9 cellular contexts compared by ENCODE assay signal in the genomic region with DNA sequence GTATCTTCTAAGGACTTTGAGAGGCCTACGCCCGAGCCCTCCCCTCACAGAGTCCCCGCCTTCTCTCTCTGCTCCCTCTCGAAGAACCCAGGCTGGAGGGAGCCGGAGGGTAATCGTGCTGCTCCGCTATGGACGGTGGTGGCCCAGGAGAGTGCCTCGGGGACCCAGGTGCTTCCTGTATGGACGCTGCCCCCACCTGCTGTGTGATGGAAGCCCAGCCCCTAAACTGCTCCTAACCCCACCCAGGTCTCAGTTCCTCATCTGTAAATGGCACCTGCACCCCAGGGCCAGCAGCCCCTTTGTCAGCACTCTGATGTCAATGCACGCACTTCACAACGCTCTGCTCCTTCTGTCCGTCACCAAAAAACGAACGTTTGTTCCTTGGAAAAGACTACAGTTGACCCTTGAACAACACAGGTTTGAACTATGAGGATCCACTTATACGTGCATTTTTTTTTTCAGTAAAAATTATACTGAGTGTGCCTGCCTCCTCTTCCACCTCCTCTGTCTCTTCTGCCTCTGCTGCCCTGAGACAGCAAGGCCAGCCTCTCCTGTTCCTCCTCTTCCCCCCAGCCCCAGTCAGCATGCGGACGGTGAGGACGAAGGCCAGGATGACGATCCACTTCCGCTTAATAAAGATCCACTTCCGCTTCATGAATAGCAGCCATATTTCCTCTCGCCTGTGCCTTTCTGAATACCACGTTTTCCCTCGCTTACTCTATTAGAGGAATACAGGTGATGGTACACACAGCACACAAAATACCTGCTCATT.
A peak's percentile ranks its signal among the peaks of the same experiment; 100 is the strongest.
DNase-seq lines count a peak whose midpoint lies in the region; ATAC-seq and TF ChIP-seq lines count a peak whose summit lies in the region.
"Had no signal": no experiment of that assay in that cellular context is flagged by ENCODE, and none has a peak within 500 bp of the region (broad histone marks: within the 10 kb centered on the region; RNA-seq: fewer than 3 reads in every experiment).

No MANE protein-coding gene starts in this region.

- peak; percentile 30 for DNase-seq in Right ventricle myocardium superior
- DNase-seq in heart right ventricle, result no peak
- DNase-seq in MM.1S, result peak; percentile 77
- peak; percentile 45 for DNase-seq in stomach
- no peak for DNase-seq in UCSD-AML1 (lab: John Stamatoyannopoulos, UW; ENCODE audit: unreplicated experiment)
- DNase-seq in activated naive CD4-positive, alpha-beta T cell (lab: John Stamatoyannopoulos, UW), result no peak
- DNase-seq: PC-3 had no signal

- H3K4me3 ChIP-seq in heart right ventricle (no peak overlapping the region), MM.1S (ENCODE audit: low read length) (peak overlapping the region; percentile 41; the same call in 1 of the 2 replicates), stomach (no peak overlapping the region)

- TF ChIP-seq CTCF in heart right ventricle (IDR thresholded peaks at IDR 0.05) (no peak), MM.1S (IDR thresholded peaks at IDR 0.05; ENCODE audit: low read length) (no peak), stomach (IDR thresholded peaks at IDR 0.05) (no peak)

- H3K36me3 ChIP-seq in heart right ventricle (peaks cover 0 to 81% (median 8%) of the 10 kb centered on the region in 9 donors), MM.1S (replicated peaks; ENCODE audit: insufficient read depth, low read length) (no peaks in the 10 kb centered on the region), stomach (peaks cover 25 to 92% (median 80%) of the 10 kb centered on the region in 4 donors)

- no peaks in the 10 kb centered on the region for H4K20me1 ChIP-seq in MM.1S (ENCODE audit: insufficient read depth, low read length)

- ATAC-seq in Right ventricle myocardium superior (ENCODE audit: poor library complexity) (no peak), heart right ventricle (no peak), HG02588 (IDR thresholded peaks at IDR 0.05; ENCODE audit: unreplicated experiment) (peak; percentile 84), SK-N-SH treated with all-trans-retinoic acid at 6 μM for 48 hours (no peak)
- ATAC-seq: PC-3 had no signal

- peaks cover 15% of the 10 kb centered on the region for H3F3A ChIP-seq in MM.1S (ENCODE audit: insufficient read depth, low read length)

- intact Hi-C loops in Right ventricle myocardium superior (cut with DNase I), result no loop called here
- intact Hi-C loops in heart right ventricle (cut with DNase I), result loop anchor here in 1 of 10 donors (10.0 kb wide), 1 partner anchor 85 kb away; no protein-coding TSS in a partner anchor
- intact Hi-C loops in stomach (cut with DNase I; ENCODE audit: low total_unique reads), result no loop called here

- H3K4me1 ChIP-seq in heart right ventricle (no peaks in the 10 kb centered on the region), MM.1S (ENCODE audit: low read length) (peaks cover 16% of the 10 kb centered on the region), stomach (no peaks in the 10 kb centered on the region)

- H3K9me2 ChIP-seq in MM.1S (replicated peaks; ENCODE audit: insufficient read depth, low read length), result no peaks in the 10 kb centered on the region

- TF ChIP-seq POLR2A in stomach (IDR thresholded peaks at IDR 0.05), result no peak

- H3K27ac ChIP-seq in heart right ventricle, result no peak overlapping the region
- H3K27ac ChIP-seq in MM.1S (ENCODE audit: low read length), result peak overlapping the region; percentile 99
- no peak overlapping the region for H3K27ac ChIP-seq in stomach

- peak overlapping the region; percentile 54; the same call in 1 of the 2 replicates for H3K4me2 ChIP-seq in MM.1S (ENCODE audit: low read depth, low read length)

- no peaks in the 10 kb centered on the region for H3K79me2 ChIP-seq in MM.1S (ENCODE audit: low read length)

- no peaks in the 10 kb centered on the region for H3K27me3 ChIP-seq in heart right ventricle
- H3K27me3 ChIP-seq in MM.1S (replicated peaks; ENCODE audit: insufficient read depth, low read length), result no peaks in the 10 kb centered on the region
- H3K27me3 ChIP-seq in stomach, result no peaks in the 10 kb centered on the region

- H2AFZ ChIP-seq in MM.1S (ENCODE audit: low read length), result 0 out of 2 replicates have a peak overlapping the region, but pooled peaks have one; percentile 7

- TF ChIP-seq EP300 in stomach (IDR thresholded peaks at IDR 0.05), result no peak

- H3K9me3 ChIP-seq in heart right ventricle, result no peaks in the 10 kb centered on the region
- H3K9me3 ChIP-seq in MM.1S (replicated peaks; ENCODE audit: insufficient read depth, low read length), result no peaks in the 10 kb centered on the region
- H3K9me3 ChIP-seq in stomach, result no peaks in the 10 kb centered on the region

- H3K9ac ChIP-seq in MM.1S (ENCODE audit: low read length), result peak overlapping the region; percentile 66

- 86 to 88% methylated on average over 25 of the region's 25 CpGs for WGBS in heart right ventricle, 2 donors
- 82 to 92% (median 89%) methylated on average over 25 of the region's 25 CpGs for WGBS in stomach, 5 donors

TF ChIP-seq in SK-N-SH treated with all-trans-retinoic acid at 6 μM for 48 hours, 23 proteins besides CTCF, POLR2A, EP300 and RAD21:
- TF ChIP-seq PPARA (CRISPR knock-in tag; IDR thresholded peaks at IDR 0.05; ENCODE audit: borderline replicate concordance) (no peak), ZC3H10 (CRISPR knock-in tag; IDR thresholded peaks at IDR 0.05) (no peak), ZNF8 (CRISPR knock-in tag; IDR thresholded peaks at IDR 0.05) (no peak)

Comparison
In these comparisons a context has a peak if more than half of its experiments do, and no peak if none do; other contexts are left out.
1. DNase-seq: peak in Right ventricle myocardium superior (single experiment), MM.1S (single experiment) and stomach (single experiment); none in heart right ventricle (0 of 2), UCSD-AML1 (single experiment) and activated naive CD4-positive, alpha-beta T cell (0 of 4).